ENCODE assay signal across 11 cellular contexts in the genomic region with DNA sequence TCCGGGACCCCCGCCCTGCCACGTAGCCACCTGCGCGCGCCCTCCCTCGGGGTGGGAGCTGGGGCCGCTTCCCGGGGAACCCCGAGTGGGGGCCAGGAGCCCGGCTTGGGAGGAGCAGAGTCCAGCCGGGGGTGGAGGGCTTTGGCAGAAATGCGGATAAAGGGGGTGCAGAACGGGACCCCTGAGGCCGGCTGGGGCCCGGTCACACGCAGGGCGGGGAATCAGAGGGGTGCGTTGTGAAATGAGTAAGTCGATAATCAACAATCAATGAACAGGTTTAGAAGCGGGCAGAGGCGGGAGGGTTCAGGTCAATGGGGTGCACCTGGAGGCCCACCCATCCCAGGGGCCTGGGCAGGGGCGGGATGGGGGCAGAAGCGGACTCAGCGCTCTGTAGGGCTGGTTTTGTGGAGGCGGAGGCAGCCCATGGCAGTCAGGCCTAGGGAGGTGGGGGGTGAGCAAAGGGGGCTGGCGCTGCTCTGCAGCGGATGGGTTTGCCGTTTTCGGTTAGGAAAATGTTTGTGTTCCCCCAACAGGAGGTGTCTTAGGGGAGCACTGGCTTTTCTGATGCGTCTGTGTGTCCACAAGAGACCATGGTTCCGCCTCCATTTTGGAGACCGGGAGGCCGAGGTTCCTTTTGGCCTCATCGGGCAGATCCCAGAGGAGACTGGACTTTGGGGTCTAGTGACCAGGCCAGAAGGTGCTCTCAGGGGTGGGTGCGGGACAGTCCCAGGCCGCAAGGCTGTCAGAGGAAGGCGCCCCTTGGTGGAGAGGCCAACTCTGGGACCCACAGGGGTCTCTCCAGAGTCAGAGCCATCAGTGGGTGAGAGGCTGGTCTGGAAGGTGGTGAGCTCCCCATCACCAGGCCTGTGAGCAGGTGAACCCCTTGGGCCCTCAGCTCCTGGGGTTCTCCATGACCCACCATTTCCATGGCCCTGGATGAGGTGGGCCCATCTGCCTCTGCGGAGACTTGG. TPM values are rescaled to one million over a fixed set of nuclear protein-coding genes. Genes with fewer than 3 reads are reported as not detected.
DNase-seq lines count a peak whose midpoint lies in the region; ATAC-seq and TF ChIP-seq lines count a peak whose summit lies in the region.
"Had no signal": no experiment of that assay in that cellular context is flagged by ENCODE, and none has a peak within 500 bp of the region (broad histone marks: within the 10 kb centered on the region; RNA-seq: fewer than 3 reads in every experiment).

No MANE protein-coding gene starts in this region.

- WGBS in prostate gland = 29% methylated on average over 39 of the region's 39 CpGs

- no peaks in the 10 kb centered on the region for H3K4me1 Mint-ChIP-seq in Calu3 (ENCODE audit: low read depth, unreplicated experiment)

- BruUV-seq in Calu3 (replicated peaks; lab: Mats Ljungman, UMichigan) = no TSS peak

- TF ChIP-seq POLR2A in prostate gland (IDR thresholded peaks at IDR 0.05) = no peak

- no peaks in the 10 kb centered on the region for H3K9me3 Mint-ChIP-seq in Calu3 (ENCODE audit: low read depth, unreplicated experiment)

- H3K36me3 ChIP-seq in MG63 = no peaks in the 10 kb centered on the region
- H3K36me3 ChIP-seq in prostate gland = no peaks in the 10 kb centered on the region

- H3K27me3 Mint-ChIP-seq in Calu3 (ENCODE audit: unreplicated experiment) = peaks cover 57% of the 10 kb centered on the region

- CTCF ChIA-PET in Calu3 (lab: Charles Lee) = no interaction called here

- H3K36me3 Mint-ChIP-seq in Calu3 (ENCODE audit: insufficient read depth, unreplicated experiment) = no peaks in the 10 kb centered on the region

- H3K4me1 ChIP-seq in prostate gland (replicated peaks) (peaks cover 7% of the 10 kb centered on the region), foreskin keratinocyte (no peaks in the 10 kb centered on the region)

- intact Hi-C loops in Calu3 (cut with micrococcal nuclease; ENCODE audit: unreplicated experiment) (no loop called here), prostate gland (cut with DNase I) (no loop called here)

- DNase-seq in Calu3 (no peak), MG63 (no peak), fibroblast of mammary gland (ENCODE audit: low read depth) (no peak), prostate gland (ENCODE audit: low spot score) (no peak), hippocampal formation (lab: John Stamatoyannopoulos, UW) (no peak), foreskin keratinocyte (no peak), NCI-H748 treated with DMSO at 0.1 percent for 48 hours (lab: John Stamatoyannopoulos, UW) (no peak)
- DNase-seq: NCI-H146, T-helper 9 cell had no signal

- H3K27me3 ChIP-seq in MG63 (no peaks in the 10 kb centered on the region), prostate gland (replicated peaks; ENCODE audit: insufficient read depth) (no peaks in the 10 kb centered on the region), foreskin keratinocyte (peaks cover 51% of the 10 kb centered on the region)
- H3K27me3 ChIP-seq: body of pancreas had no signal

- ATAC-seq in foreskin keratinocyte (no peak), GM18511 (IDR thresholded peaks at IDR 0.05; ENCODE audit: unreplicated experiment) (no peak)

- H3K4me3 Mint-ChIP-seq in Calu3 (ENCODE audit: low read depth, unreplicated experiment) = peak overlapping the region; percentile 24

- no peak overlapping the region for H3K27ac ChIP-seq in prostate gland
- H3K27ac ChIP-seq in foreskin keratinocyte = no peak overlapping the region

- TF ChIP-seq CTCF in Calu3 (IDR thresholded peaks at IDR 0.05; ENCODE audit: unreplicated experiment) (no peak), fibroblast of mammary gland (conservative IDR thresholded peaks at IDR 0.05; ENCODE audit: control insufficient read depth, insufficient read depth, low read depth, low read length) (no peak), prostate gland (IDR thresholded peaks at IDR 0.05) (no peak), foreskin keratinocyte (conservative IDR thresholded peaks at IDR 0.05) (no peak)

- peak overlapping the region; percentile 44 for H3K27ac Mint-ChIP-seq in Calu3 (ENCODE audit: unreplicated experiment)

- peak overlapping the region; percentile 37 for H3K4me3 ChIP-seq in MG63
- peak overlapping the region; percentile 12 for H3K4me3 ChIP-seq in fibroblast of mammary gland (ENCODE audit: control insufficient read depth, low read depth, low read length)
- H3K4me3 ChIP-seq in prostate gland = peak overlapping the region; percentile 36 to 59

- no peaks in the 10 kb centered on the region for H3K9me3 ChIP-seq in MG63
- no peaks in the 10 kb centered on the region for H3K9me3 ChIP-seq in prostate gland
- H3K9me3 ChIP-seq: body of pancreas had no signal

RNA-seq across cellular contexts. Expression of a gene that starts 0.7 kb away (rescaled TPM):
- total RNA-seq in Calu3 (2022) (0.17 and 0.51 TPM in 2 replicates), prostate gland (10 to 100 TPM in 1 of 2 donors, 1 to 10 TPM in 1; 3.8 to 24.6 TPM), foreskin keratinocyte (0.11 and 0.24 TPM in 2 replicates)
- 8.9 and 11.6 TPM in 2 replicates for total RNA-seq in MG63 (2014; rRNA removed; shearing (Covaris generic); ENCODE audit: low replicate concordance)
- polyA plus RNA-seq in foreskin keratinocyte = 0.03 and 0.13 TPM in 2 replicates

RNA-seq across cellular contexts. Expression of a gene that starts 18.0 kb away (rescaled TPM):
- 25.0 and 28.2 TPM in 2 replicates for total RNA-seq in Calu3 (2022)
- 36.4 and 42.7 TPM in 2 replicates for total RNA-seq in MG63 (2014; rRNA removed; shearing (Covaris generic); ENCODE audit: low replicate concordance)
- 10 to 100 TPM; 46.6 to 67.9 TPM for total RNA-seq in prostate gland
- total RNA-seq in foreskin keratinocyte = 29.6 and 30.8 TPM in 2 replicates
- polyA plus RNA-seq in foreskin keratinocyte = 42.4 and 43.3 TPM in 2 replicates

RNA-seq across cellular contexts. Expression of a gene that starts 19.4 kb away (rescaled TPM):
- total RNA-seq in Calu3 (2022) = 0.87 and 0.91 TPM in 2 replicates
- total RNA-seq in MG63 (2014; rRNA removed; shearing (Covaris generic); ENCODE audit: low replicate concordance) = 0.20 TPM in 1 of 2 replicates, not detected in the other
- 10 to 100 TPM in 1 of 2 donors, 1 to 10 TPM in 1; 8.7 to 22.9 TPM for total RNA-seq in prostate gland
- total RNA-seq in foreskin keratinocyte = 0.10 and 0.11 TPM in 2 replicates
- 0.16 and 0.19 TPM in 2 replicates for polyA plus RNA-seq in foreskin keratinocyte
